Comparison of ENCODE assay signal across 26 cellular contexts in genomic region chr7:49706106-49706505, GRCh38.
"Had no signal": no experiment of that assay in that cellular context is flagged by ENCODE, and none has a peak within 500 bp of the region (broad histone marks: within the 10 kb centered on the region; RNA-seq: fewer than 3 reads in every experiment).

No MANE protein-coding gene starts in this region.

- H3K9me3 ChIP-seq: suprapubic skin, testis, thoracic aorta, thyroid gland, tibial artery, tibial nerve, transverse colon, upper lobe of left lung, upper lobe of right lung, uterus, vagina had no signal

- H3K27me3 ChIP-seq: stomach, suprapubic skin, testis, thyroid gland, tibial artery, tibial nerve, transverse colon, upper lobe of left lung, upper lobe of right lung, uterus, vagina had no signal

- H3K36me3 ChIP-seq: stomach, suprapubic skin, thoracic aorta, thyroid gland, tibial artery, tibial nerve, transverse colon, upper lobe of left lung, upper lobe of right lung, uterus, vagina had no signal

- H3K4me3 ChIP-seq: stomach, suprapubic skin, testis, thoracic aorta, thyroid gland, tibial artery, tibial nerve, transverse colon, upper lobe of left lung, upper lobe of right lung, uterus, vagina had no signal

- ATAC-seq: stimulated activated effector memory CD8-positive, alpha-beta T cell treated with anti-CD3 and anti-CD28 coated beads, Interleukin-12 subunit alpha, Interleukin-12 subunit beta, amount 100 ng/mL, for 72 hours; stimulated activated memory B cell treated with anti-CD40 and anti-IgM and Interleukin-4, amounts not matched to agents 10 μg/mL and 1 μg/mL and 100 μg/mL, for 72 hours; stimulated activated naive B cell treated with anti-CD40 and anti-IgM and Interleukin-4, amounts not matched to agents 10 μg/mL and 1 μg/mL and 100 μg/mL, for 72 hours; stimulated activated naive CD8-positive, alpha-beta T cell treated with anti-CD3 and anti-CD28 coated beads, Interleukin-15, amount 100 ng/mL, for 72 hours; stimulated activated naive CD8-positive, alpha-beta T cell treated with anti-CD3 and anti-CD28 coated beads, Interleukin-15, Interleukin-2, amounts not matched to agents 100 U/mL and 50 U/mL, for 24 hours; upper lobe of right lung had no signal

- DNase-seq: stimulated activated CD4-positive, alpha-beta T cell treated with anti-CD3 and anti-CD28 coated beads, Interleukin-2, amount 100 ng/mL, for 48 hours; stimulated activated CD4-positive, alpha-beta T cell treated with anti-CD3 and anti-CD28 coated beads, Interleukin-4, amount 100 ng/mL, for 1 hour; stimulated activated CD4-positive, alpha-beta T cell treated with anti-CD3 and anti-CD28 coated beads, Interleukin-4, amount 100 ng/mL, for 24 hours; stimulated activated CD4-positive, alpha-beta T cell treated with anti-CD3 and anti-CD28 coated beads, Interleukin-4, amount 100 ng/mL, for 4 hours; stimulated activated CD8-positive, alpha-beta memory T cell treated with anti-CD3 and anti-CD28 coated beads, Interleukin-4, amount 100 ng/mL, for 48 hours; stimulated activated naive B cell treated with anti-CD40 and anti-IgM and Interleukin-4, amounts not matched to agents 10 μg/mL and 1 μg/mL and 100 μg/mL, for 72 hours; stimulated activated naive CD4-positive, alpha-beta T cell; stimulated activated naive CD4-positive, alpha-beta T cell treated with Interleukin-2 at 50 U/mL for 16 hours; stimulated activated naive CD8-positive, alpha-beta T cell treated with anti-CD3 and anti-CD28 coated beads, Interleukin-15, amount 100 ng/mL, for 72 hours; stimulated activated naive CD8-positive, alpha-beta T cell treated with anti-CD3 and anti-CD28 coated beads, Interleukin-15, Interleukin-2, amounts not matched to agents 100 U/mL and 50 U/mL, for 24 hours; stomach; substantia nigra; testis; thyroid gland; tibial artery; transverse colon; trophoblast cell; upper lobe of left lung; upper lobe of right lung; uterus had no signal

- H3K4me1 ChIP-seq: stomach, suprapubic skin, testis, thyroid gland, tibial artery, tibial nerve, transverse colon, upper lobe of left lung, upper lobe of right lung, uterus, vagina had no signal

- H3K27ac ChIP-seq: stomach, suprapubic skin, testis, thoracic aorta, thyroid gland, tibial artery, tibial nerve, transverse colon, upper lobe of left lung, upper lobe of right lung, uterus, vagina had no signal
